Comparison of ENCODE assay signal across 25 cellular contexts in the genomic region with DNA sequence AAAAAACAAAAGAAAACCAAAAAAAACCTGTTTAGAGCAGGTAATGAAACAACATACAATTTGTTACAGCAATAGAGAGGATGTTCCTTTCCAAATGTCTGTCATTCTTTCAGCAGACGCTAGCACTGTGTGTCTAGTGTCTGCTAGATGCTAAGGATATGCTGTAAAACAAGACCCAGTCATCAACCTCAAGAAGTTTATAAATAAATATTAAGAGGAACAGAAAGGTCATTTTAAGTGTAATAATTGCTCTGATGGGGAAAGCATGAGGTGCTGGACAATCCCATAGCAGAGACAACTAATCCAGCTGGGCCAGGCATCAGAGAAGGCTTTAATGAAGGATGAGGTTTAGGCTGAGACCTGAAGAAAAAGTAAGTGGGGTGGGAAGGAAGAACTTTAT. TPM values are rescaled to one million over a fixed set of nuclear protein-coding genes. Genes with fewer than 3 reads are reported as not detected.
DNase-seq lines count a peak whose midpoint lies in the region; ATAC-seq and TF ChIP-seq lines count a peak whose summit lies in the region.
"Had no signal": no experiment of that assay in that cellular context is flagged by ENCODE, and none has a peak within 500 bp of the region (broad histone marks: within the 10 kb centered on the region; RNA-seq: fewer than 3 reads in every experiment).

No MANE protein-coding gene starts in this region.

- H2BK20ac ChIP-seq in H9 (ENCODE audit: low read depth, low read length, poor library complexity, severe bottlenecking), result no peak overlapping the region

- no CpG with 5 or more reads among the region's 1 CpG for WGBS in H9 (ENCODE audit: extremely low coverage, insufficient read length, low lambda C conversion rate)
- WGBS in psoas muscle, 3 donors, result 13 to 37% (median 30%) methylated on average over 1 of the region's 1 CpG
- 86% methylated on average over 1 of the region's 1 CpG for WGBS in body of pancreas, 2 donors

- DNase-seq in CD1c-positive myeloid dendritic cell (ENCODE audit: extremely low spot score), result peak; percentile 42
- DNase-seq in H9, result no peak
- DNase-seq in activated naive CD8-positive, alpha-beta T cell treated with anti-CD3 and anti-CD28 coated beads, Interleukin-2, amount 10 ng/mL, durations not matched to agents 7 days and 5 days, result no peak
- no peak for DNase-seq in psoas muscle
- DNase-seq in body of pancreas, result no peak
- no peak for DNase-seq in HFFc6
- DNase-seq: activated effector memory CD4-positive, alpha-beta T cell treated with Interleukin-2 at 50 U/mL for 16 hours; amniotic stem cell; CD8-positive, alpha-beta memory T cell; DMS153; GDM1; glutamatergic neuron; mammary epithelial cell; NCI-H1048; NCI-H1930; NCI-H345; NCI-H774; right cardiac atrium; SHP77; SW 1271 had no signal

- H3K36me3 Mint-ChIP-seq in H9 (ENCODE audit: insufficient read depth in 1 of 3, low read depth in 3 of 3), result peaks cover 6 to 16% (median 12%) of the 10 kb centered on the region in 3 experiments
- peaks cover 26% of the 10 kb centered on the region for H3K36me3 Mint-ChIP-seq in activated naive CD8-positive, alpha-beta T cell treated with anti-CD3 and anti-CD28 coated beads, Interleukin-2, amount 10 ng/mL, durations not matched to agents 7 days and 5 days
- no peaks in the 10 kb centered on the region; the same call in 1 of the 2 replicates for H3K36me3 Mint-ChIP-seq in HFFc6 (ENCODE audit: low read depth)

- no peak overlapping the region for H2BK15ac ChIP-seq in H9 (ENCODE audit: low read depth, low read length)

- H3K23me2 ChIP-seq in H9 (ENCODE audit: insufficient read length, low read depth, low read length, poor library complexity, severe bottlenecking), result no peaks in the 10 kb centered on the region

- H3K9ac ChIP-seq in H9 (ENCODE audit: extremely low read depth, insufficient read length, low read length), result no peak overlapping the region
- H3K9ac ChIP-seq: KMS-11 had no signal

- H3K56ac ChIP-seq in H9 (ENCODE audit: insufficient read length, low read depth, low read length), result no peak overlapping the region

- H3K4me1 Mint-ChIP-seq in H9 (peaks cover 8 to 13% of the 10 kb centered on the region in 2 experiments), HFFc6 (ENCODE audit: low read depth) (peaks cover 19% of the 10 kb centered on the region)
- peaks cover 33% of the 10 kb centered on the region for H3K4me1 Mint-ChIP-seq in activated naive CD8-positive, alpha-beta T cell treated with anti-CD3 and anti-CD28 coated beads, Interleukin-2, amount 10 ng/mL, durations not matched to agents 7 days and 5 days

- no peak overlapping the region for H3K18ac ChIP-seq in H9 (ENCODE audit: insufficient read length, low read depth, low read length)

- H3K23ac ChIP-seq in H9 (ENCODE audit: insufficient read length, low read depth, low read length), result no peak overlapping the region

- intact Hi-C loops in psoas muscle (cut with DNase I), result loop anchor here (5.0 to 10.0 kb wide), 3 partner anchors 33 to 78 kb away; a partner anchor contains a TSS
- intact Hi-C loops in body of pancreas (cut with DNase I), result no loop called here

- no peak overlapping the region for H4K8ac ChIP-seq in H9 (replicated peaks; ENCODE audit: insufficient read length, low read depth, low read length)

- H3T11ph ChIP-seq in H9 (ENCODE audit: low read length), result no peak overlapping the region

- no peak overlapping the region for H2BK12ac ChIP-seq in H9 (ENCODE audit: insufficient read length, low read depth, low read length)

- H3K4me3 ChIP-seq in psoas muscle (no peak overlapping the region), body of pancreas (no peak overlapping the region)
- H3K4me3 ChIP-seq: cardiac muscle cell, ovary had no signal

- H3K27ac ChIP-seq in H9 (ENCODE audit: insufficient read length, low read depth, low read length), result no peak overlapping the region
- peak overlapping the region; percentile 91 for H3K27ac ChIP-seq in psoas muscle
- peak overlapping the region in 2 of 4 donors; percentile 87 to 89 for H3K27ac ChIP-seq in body of pancreas
- H3K27ac ChIP-seq: cardiac muscle cell, KMS-11 had no signal

- H2BK5ac ChIP-seq in H9 (ENCODE audit: insufficient read length, low read length), result peak overlapping the region; percentile 69

- no peak overlapping the region for H2AFZ ChIP-seq in H9 (ENCODE audit: low read length)

- H3K14ac ChIP-seq in H9 (ENCODE audit: insufficient read depth, low read length), result no peak overlapping the region

- no peaks in the 10 kb centered on the region for H3K79me2 ChIP-seq in H9 (ENCODE audit: insufficient read depth, low read length)

- no peak for ATAC-seq in activated naive CD8-positive, alpha-beta T cell treated with anti-CD3 and anti-CD28 coated beads, Interleukin-2, amount 10 ng/mL, durations not matched to agents 7 days and 5 days (ENCODE audit: low read depth)
- peak in 3 of 4 donors; percentile 31 to 48 (median 37) for ATAC-seq in psoas muscle
- no peak for ATAC-seq in GM21576 (IDR thresholded peaks at IDR 0.05; ENCODE audit: unreplicated experiment)
- ATAC-seq in body of pancreas, result no peak
- ATAC-seq: HCT116, right cardiac atrium had no signal

- H3K27ac Mint-ChIP-seq in H9 (peak overlapping the region in 2 of 3 experiments; percentile 3 to 45; a peak in 1 of 7 replicates), HFFc6 (no peak overlapping the region)
- H3K27ac Mint-ChIP-seq in activated naive CD8-positive, alpha-beta T cell treated with anti-CD3 and anti-CD28 coated beads, Interleukin-2, amount 10 ng/mL, durations not matched to agents 7 days and 5 days, result peak overlapping the region; percentile 32

- no peak overlapping the region for H2AK5ac ChIP-seq in H9 (ENCODE audit: insufficient read length, low read length)

- H3K27me3 ChIP-seq in H9 (ENCODE audit: insufficient read depth, low read length) (no peaks in the 10 kb centered on the region), psoas muscle (ENCODE audit: insufficient read depth in 3 of 3, low read length in 2 of 3) (no peaks in the 10 kb centered on the region), body of pancreas (no peaks in the 10 kb centered on the region)
- H3K27me3 ChIP-seq: cardiac muscle cell, ovary had no signal

- no peak overlapping the region for H3K4me2 ChIP-seq in H9 (ENCODE audit: insufficient read depth, insufficient read length, low read length)
- H3K4me2 ChIP-seq: KMS-11 had no signal

- no peak overlapping the region for H4K5ac ChIP-seq in H9 (ENCODE audit: insufficient read length, low read depth, low read length)

- no peak overlapping the region for H3K4ac ChIP-seq in H9 (ENCODE audit: low read depth, low read length)

- no peak overlapping the region for H2BK120ac ChIP-seq in H9 (ENCODE audit: low read depth, low read length, poor library complexity, severe bottlenecking)

- H3K79me1 ChIP-seq in H9 (ENCODE audit: insufficient read depth, low read depth, low read length, poor library complexity, severe bottlenecking), result no peaks in the 10 kb centered on the region

- H3K4me3 Mint-ChIP-seq in H9, result no peak overlapping the region
- no peak overlapping the region for H3K4me3 Mint-ChIP-seq in activated naive CD8-positive, alpha-beta T cell treated with anti-CD3 and anti-CD28 coated beads, Interleukin-2, amount 10 ng/mL, durations not matched to agents 7 days and 5 days
- no peak overlapping the region for H3K4me3 Mint-ChIP-seq in HFFc6
- H3K4me3 Mint-ChIP-seq: CD8-positive, alpha-beta memory T cell had no signal

- no peak for TF ChIP-seq POLR2A in body of pancreas (IDR thresholded peaks at IDR 0.05)

- TF ChIP-seq CTCF in H9 (conservative IDR thresholded peaks at IDR 0.05) (no peak), psoas muscle (IDR thresholded peaks at IDR 0.05) (no peak), body of pancreas (IDR thresholded peaks at IDR 0.05) (no peak), HFFc6 (IDR thresholded peaks at IDR 0.05) (no peak)

- POLR2A ChIA-PET in activated naive CD8-positive, alpha-beta T cell treated with anti-CD3 and anti-CD28 coated beads, Interleukin-2, amount 10 ng/mL, durations not matched to agents 7 days and 5 days (lab: Charles Lee), result interaction anchor here (1.6 kb wide), 1 partner anchor 10 kb away, joined by 3 read pairs; no protein-coding TSS in a partner anchor

- no peak overlapping the region for H4K91ac ChIP-seq in H9 (ENCODE audit: insufficient read length, low read depth, low read length)

- H3K36me3 ChIP-seq in psoas muscle (ENCODE audit: insufficient read depth in 1 of 2, low read depth in 1 of 2), result peaks cover 0 to 19% of the 10 kb centered on the region in 2 donors
- no peaks in the 10 kb centered on the region for H3K36me3 ChIP-seq in body of pancreas (replicated peaks in 1 of 2; ENCODE audit: insufficient read depth in 1 of 2, low read depth in 2 of 2)
- H3K36me3 ChIP-seq: ovary had no signal

- H3K9me3 Mint-ChIP-seq in H9 (no peaks in the 10 kb centered on the region), HFFc6 (no peaks in the 10 kb centered on the region)
- no peaks in the 10 kb centered on the region for H3K9me3 Mint-ChIP-seq in activated naive CD8-positive, alpha-beta T cell treated with anti-CD3 and anti-CD28 coated beads, Interleukin-2, amount 10 ng/mL, durations not matched to agents 7 days and 5 days
- H3K9me3 Mint-ChIP-seq: CD8-positive, alpha-beta memory T cell had no signal

- H3K4me1 ChIP-seq in H9 (ENCODE audit: insufficient read depth, low read length) (no peaks in the 10 kb centered on the region; the same call in 1 of the 2 replicates), psoas muscle (peaks cover 50% of the 10 kb centered on the region), body of pancreas (peaks cover 77% of the 10 kb centered on the region)

- no peaks in the 10 kb centered on the region for H4K20me1 ChIP-seq in H9 (ENCODE audit: control insufficient read depth, insufficient read depth, insufficient read length)

- no peaks in the 10 kb centered on the region for H3K9me3 ChIP-seq in H9 (ENCODE audit: control insufficient read depth, low read depth, low read length)
- no peaks in the 10 kb centered on the region for H3K9me3 ChIP-seq in psoas muscle
- no peaks in the 10 kb centered on the region for H3K9me3 ChIP-seq in body of pancreas
- H3K9me3 ChIP-seq: ovary had no signal

- H3K27me3 Mint-ChIP-seq in H9 (ENCODE audit: low read depth) (no peaks in the 10 kb centered on the region), HFFc6 (ENCODE audit: insufficient read depth) (no peaks in the 10 kb centered on the region)
- H3K27me3 Mint-ChIP-seq in activated naive CD8-positive, alpha-beta T cell treated with anti-CD3 and anti-CD28 coated beads, Interleukin-2, amount 10 ng/mL, durations not matched to agents 7 days and 5 days, result no peaks in the 10 kb centered on the region

RNA-seq across cellular contexts. Expression of a gene that starts 23.3 kb away (rescaled TPM):
- total RNA-seq in H9 (2021), result 36.9 and 41.2 TPM in 2 replicates
- total RNA-seq in activated naive CD8-positive, alpha-beta T cell treated with anti-CD3 and anti-CD28 coated beads, Interleukin-2, amount 10 ng/mL, durations not matched to agents 7 days and 5 days, result 10 to 100 TPM; 28.5 to 34.4 TPM
- 10 to 100 TPM; 15.3 to 22.4 (median 19.4) TPM for total RNA-seq in psoas muscle
- 10 to 100 TPM; 17.9 to 37.0 (median 19.3) TPM for polyA plus RNA-seq in psoas muscle
- total RNA-seq in body of pancreas, result 10 to 100 TPM; 16.1 to 17.1 TPM
- total RNA-seq in HFFc6 (2021; fragmentation: NEBNext Ultra II Directional; extraction: Animal tissue kit (Norgen Biotek cat#: 25700)), result 10 to 100 TPM; 21.0 to 29.6 (median 25.3) TPM

RNA-seq across cellular contexts. Expression of a gene that starts 23.6 kb away (rescaled TPM):
- total RNA-seq in H9 (2021) (66.6 and 73.8 TPM in 2 replicates), psoas muscle (100 to 1,000 TPM in 3 of 4 donors, 10 to 100 TPM in 1; 80.3 to 144 (median 119) TPM), body of pancreas (10 to 100 TPM; 40.9 to 59.4 TPM)
- 10 to 100 TPM; 89.2 to 89.8 TPM for total RNA-seq in activated naive CD8-positive, alpha-beta T cell treated with anti-CD3 and anti-CD28 coated beads, Interleukin-2, amount 10 ng/mL, durations not matched to agents 7 days and 5 days
- 100 to 1,000 TPM in 2 of 3 donors, 10 to 100 TPM in 1; 60.1 to 184 (median 167) TPM for polyA plus RNA-seq in psoas muscle
- total RNA-seq in HFFc6 (2021; fragmentation: NEBNext Ultra II Directional; extraction: Animal tissue kit (Norgen Biotek cat#: 25700)), result 10 to 100 TPM; 40.4 to 46.0 (median 40.7) TPM

RNA-seq across cellular contexts. Expression of a gene that starts 34.3 kb away (rescaled TPM):
- total RNA-seq in H9 (2021), result 82.9 and 84.0 TPM in 2 replicates
- 100 to 1,000 TPM; 150 to 159 TPM for total RNA-seq in activated naive CD8-positive, alpha-beta T cell treated with anti-CD3 and anti-CD28 coated beads, Interleukin-2, amount 10 ng/mL, durations not matched to agents 7 days and 5 days
- total RNA-seq in psoas muscle, result 100 to 1,000 TPM in 1 of 4 donors, 10 to 100 TPM in 3; 16.1 to 220 (median 65.4) TPM
- 100 to 1,000 TPM; 114 to 744 (median 487) TPM for polyA plus RNA-seq in psoas muscle
- total RNA-seq in body of pancreas, result 100 to 1,000 TPM; 238 to 269 TPM
- 10 to 100 TPM; 27.7 to 32.4 (median 30.0) TPM for total RNA-seq in HFFc6 (2021; fragmentation: NEBNext Ultra II Directional; extraction: Animal tissue kit (Norgen Biotek cat#: 25700))

Comparison
In these comparisons a context has a peak if more than half of its experiments do, and no peak if none do; other contexts are left out.
1. ATAC-seq: peak in psoas muscle (3 of 4); none in activated naive CD8-positive, alpha-beta T cell treated with anti-CD3 and anti-CD28 coated beads, Interleukin-2, amount 10 ng/mL, durations not matched to agents 7 days and 5 days (single experiment), GM21576 (single experiment) and body of pancreas (single experiment).